1 cellular context compared by ENCODE assay signal in genomic region chr4:153543351-153543750, GRCh38.
TF ChIP-seq lines count a peak whose summit lies in the region.

No MANE protein-coding gene starts in this region.

TF ChIP-seq in HepG2, 621 proteins besides CTCF, POLR2A, EP300 and RAD21 (continued from another document):
- no peak for TF ChIP-seq ZBTB39 (CRISPR knock-in tag; IDR thresholded peaks at IDR 0.05)
- TF ChIP-seq ZNF431 (CRISPR knock-in tag; IDR thresholded peaks at IDR 0.05; ENCODE audit: borderline replicate concordance, low read depth), result no peak
